ENCODE assay signal across 19 cellular contexts in genomic region chr10:32384185-32384584, GRCh38. TPM values are rescaled to one million over a fixed set of nuclear protein-coding genes. Genes with fewer than 3 reads are reported as not detected.
A peak's percentile ranks its signal among the peaks of the same experiment; 100 is the strongest.
DNase-seq lines count a peak whose midpoint lies in the region; ATAC-seq and TF ChIP-seq lines count a peak whose summit lies in the region.
"Had no signal": no experiment of that assay in that cellular context is flagged by ENCODE, and none has a peak within 500 bp of the region (broad histone marks: within the 10 kb centered on the region; RNA-seq: fewer than 3 reads in every experiment).

No MANE protein-coding gene starts in this region.

- peak overlapping the region; percentile 45 for H3K27ac ChIP-seq in A673 (ENCODE audit: low read depth, low read length, poor library complexity, severe bottlenecking)
- H3K27ac ChIP-seq in GM23338 (ENCODE audit: low read depth) = no peak overlapping the region
- H3K27ac ChIP-seq in SK-N-MC = peak overlapping the region; percentile 57; the same call in 1 of the 2 replicates
- H3K27ac ChIP-seq: HL-60, KMS-11, Peyer's patch had no signal

- H3K27me3 ChIP-seq in A673 (replicated peaks; ENCODE audit: insufficient read depth, low read depth, low read length, poor library complexity) (no peaks in the 10 kb centered on the region), GM23338 (ENCODE audit: insufficient read depth) (no peaks in the 10 kb centered on the region)
- H3K27me3 ChIP-seq: Peyer's patch had no signal

- intact Hi-C loops in A673 (cut with micrococcal nuclease; ENCODE audit: unreplicated experiment) (no loop called here), left colon (cut with DNase I, micrococcal nuclease) (no loop called here)

- H3K9ac ChIP-seq in SK-N-MC (ENCODE audit: insufficient read length) = no peak overlapping the region
- H3K9ac ChIP-seq: KMS-11 had no signal

- H3K4me2 ChIP-seq in GM23338 = no peak overlapping the region
- H3K4me2 ChIP-seq: KMS-11 had no signal

- H3K4me1 Mint-ChIP-seq in GM23338 = 0 out of 3 replicates have a peak, but pooled peaks cover 2% of the 10 kb centered on the region

- H3K27ac Mint-ChIP-seq in GM23338 = no peak overlapping the region
- H3K27ac Mint-ChIP-seq: CD4-positive, CD25-positive, alpha-beta regulatory T cell had no signal

- no peaks in the 10 kb centered on the region for H3F3A ChIP-seq in GM23338 (replicated peaks; ENCODE audit: low read depth)

- TF ChIP-seq CTCF in A673 (conservative IDR thresholded peaks at IDR 0.05; ENCODE audit: low read depth, low read length) = no peak
- no peak for TF ChIP-seq CTCF in GM23338 (conservative IDR thresholded peaks at IDR 0.05; ENCODE audit: low read depth in 2 of 2)

- H4K20me1 ChIP-seq in GM23338 (replicated peaks; ENCODE audit: insufficient read depth) = no peaks in the 10 kb centered on the region

- POLR2A ChIA-PET in A673 (lab: Charles Lee; ENCODE audit: low non-redundant PET) = no interaction called here

- H3K9me3 Mint-ChIP-seq in GM23338 = no peaks in the 10 kb centered on the region

- no peaks in the 10 kb centered on the region for H3K36me3 Mint-ChIP-seq in GM23338 (ENCODE audit: low read depth)
- H3K36me3 Mint-ChIP-seq: CD4-positive, CD25-positive, alpha-beta regulatory T cell had no signal

- peak overlapping the region; percentile 81; the same call in 1 of the 2 replicates for H2AFZ ChIP-seq in GM23338

- H3K4me3 Mint-ChIP-seq in GM23338 = no peak overlapping the region
- H3K4me3 Mint-ChIP-seq: CD4-positive, CD25-positive, alpha-beta regulatory T cell had no signal

- H3K9me3 ChIP-seq in A673 (ENCODE audit: low read depth, low read length, poor library complexity, severe bottlenecking) = peaks cover 2% of the 10 kb centered on the region
- no peaks in the 10 kb centered on the region for H3K9me3 ChIP-seq in SK-N-MC (ENCODE audit: low read depth, low read length)
- H3K9me3 ChIP-seq: Peyer's patch had no signal

- CTCF ChIA-PET in A673 (lab: Charles Lee) = no interaction called here

- ATAC-seq in GM23338 (no peak), left colon (peak; percentile 85)
- ATAC-seq: GM12878 had no signal

- H3K36me3 ChIP-seq in A673 (ENCODE audit: insufficient read depth, low read length, poor library complexity, severe bottlenecking) (no peaks in the 10 kb centered on the region), GM23338 (ENCODE audit: insufficient read depth) (no peaks in the 10 kb centered on the region), SK-N-MC (ENCODE audit: insufficient read depth, low read length) (no peaks in the 10 kb centered on the region)
- H3K36me3 ChIP-seq: Peyer's patch had no signal

- DNase-seq in A673 (ENCODE audit: low spot score) (no peak), GM23338 (ENCODE audit: low spot score) (no peak), SK-N-MC (ENCODE audit: low read depth, low spot score) (no peak), left colon (peak; percentile 42 to 75), NCI-H69 (lab: John Stamatoyannopoulos, UW) (no peak), NCI-H1436 (lab: John Stamatoyannopoulos, UW) (no peak), NCI-H345 treated with DMSO at 0.1 percent for 48 hours (lab: John Stamatoyannopoulos, UW; ENCODE audit: unreplicated experiment) (no peak)
- DNase-seq: CD4-positive, CD25-positive, alpha-beta regulatory T cell; COR-L47; DMS 273 treated with DMSO at 0.1 percent for 48 hours; DND-41; H7; NCI-H1694 treated with DMSO at 0.1 percent for 48 hours; NCI-H510A; NCI-H748 treated with DMSO at 0.1 percent for 48 hours had no signal

- H3K79me2 ChIP-seq in GM23338 (replicated peaks; ENCODE audit: insufficient read depth) = no peaks in the 10 kb centered on the region

- H3K4me1 ChIP-seq in A673 (ENCODE audit: insufficient read depth, low read length, poor library complexity, severe bottlenecking) (peaks cover 62% of the 10 kb centered on the region), GM23338 (ENCODE audit: insufficient read depth) (no peaks in the 10 kb centered on the region)

- H3K4me3 ChIP-seq in A673 (ENCODE audit: low read depth, low read length, poor library complexity, severe bottlenecking) (no peak overlapping the region), GM23338 (no peak overlapping the region), SK-N-MC (no peak overlapping the region)
- H3K4me3 ChIP-seq: GM12878, Peyer's patch had no signal

- H3K9me2 ChIP-seq in GM23338 (ENCODE audit: insufficient read depth) = no peaks in the 10 kb centered on the region

- no TSS peak for BruUV-seq in A673 (replicated peaks; lab: Mats Ljungman, UMichigan)

- no peaks in the 10 kb centered on the region for H3K27me3 Mint-ChIP-seq in GM23338 (ENCODE audit: insufficient read depth, low read depth, poor library complexity)

TF ChIP-seq in GM23338, 12 proteins besides CTCF, POLR2A, EP300 and RAD21:
- TF ChIP-seq ETS1 (IDR thresholded peaks at IDR 0.05) = no peak
- no peak for TF ChIP-seq POLR2AphosphoS5 (IDR thresholded peaks at IDR 0.05; ENCODE audit: low read depth)
- no peak for TF ChIP-seq STAT1 (IDR thresholded peaks at IDR 0.05; ENCODE audit: unreplicated experiment)
- no peak for TF ChIP-seq EZH2 (IDR thresholded peaks at IDR 0.05; ENCODE audit: low read depth, unreplicated experiment)

RNA-seq across cellular contexts. Expression of gene EPC1, which starts 37.2 kb away (rescaled TPM):
- total RNA-seq in A673 (2021) (75.7 and 75.8 TPM in 2 replicates), left colon (10 to 100 TPM; 32.3 to 36.9 TPM)
- 15.8 and 25.9 TPM in 2 replicates for total RNA-seq in GM23338 (2014; rRNA removed; shearing (Covaris generic))
- polyA plus RNA-seq in GM23338 (2016; fragmentation: Nextera tagmentation; extraction: Ambion mirVana) = 24.1 and 24.5 TPM in 2 replicates

Comparison
In these comparisons a context has a peak if more than half of its experiments do, and no peak if none do; other contexts are left out.
1. DNase-seq: peak in left colon (2 of 2); none in A673 (single experiment), GM23338 (single experiment), SK-N-MC (single experiment), NCI-H69 (single experiment), NCI-H1436 (single experiment) and NCI-H345 treated with DMSO at 0.1 percent for 48 hours (single experiment).